Comparison of ENCODE assay signal across 1 cellular context in genomic region chr10:98030991-98031431, GRCh38.
TF ChIP-seq lines count a peak whose summit lies in the region.

No MANE protein-coding gene starts in this region.

TF ChIP-seq in H1, 55 proteins besides CTCF, POLR2A, EP300 and RAD21:
- 0 out of 2 replicates have a peak, but pooled peaks have one; percentile 23 for TF ChIP-seq BACH1 (IDR thresholded peaks at IDR 0.05; ENCODE audit: low read length)
- TF ChIP-seq ASH2L (IDR thresholded peaks at IDR 0.05; ENCODE audit: low read length) = peak; percentile 47
- TF ChIP-seq RXRA (IDR thresholded peaks at IDR 0.05; ENCODE audit: insufficient read depth, low read depth, low read length) = no peak
- peak; percentile 86 for TF ChIP-seq KDM4A (IDR thresholded peaks at IDR 0.05; ENCODE audit: low read depth, low read length, severe bottlenecking)
- TF ChIP-seq E2F6 (IDR thresholded peaks at IDR 0.05) = 0 out of 2 replicates have a peak, but pooled peaks have one; percentile 23
- TF ChIP-seq TBP (IDR thresholded peaks at IDR 0.05; ENCODE audit: low read depth, low read length) = no peak
- no peak for TF ChIP-seq HDAC2 (IDR thresholded peaks at IDR 0.05; ENCODE audit: borderline replicate concordance in 1 of 2, low read depth in 2 of 2, low read length in 2 of 2)
- no peak for TF ChIP-seq RBBP5 (IDR thresholded peaks at IDR 0.05; ENCODE audit: borderline replicate concordance, low read depth, low read length)
- TF ChIP-seq JUN (IDR thresholded peaks at IDR 0.05; ENCODE audit: low read depth, low read length) = no peak
- TF ChIP-seq SUZ12 (IDR thresholded peaks at IDR 0.05; ENCODE audit: low read length) = peak; percentile 12; the same call in 1 of the 2 replicates
- 0 out of 4 replicates have a peak, but pooled peaks of 1 of the 2 experiments have one; percentile 4 for TF ChIP-seq SIN3A (conservative IDR thresholded peaks at IDR 0.05 in 1 of 2, IDR thresholded peaks at IDR 0.05 in 1 of 2; ENCODE audit: low read depth in 1 of 2, low read length in 2 of 2)
